ENCODE assay signal across 8 cellular contexts in the genomic region with DNA sequence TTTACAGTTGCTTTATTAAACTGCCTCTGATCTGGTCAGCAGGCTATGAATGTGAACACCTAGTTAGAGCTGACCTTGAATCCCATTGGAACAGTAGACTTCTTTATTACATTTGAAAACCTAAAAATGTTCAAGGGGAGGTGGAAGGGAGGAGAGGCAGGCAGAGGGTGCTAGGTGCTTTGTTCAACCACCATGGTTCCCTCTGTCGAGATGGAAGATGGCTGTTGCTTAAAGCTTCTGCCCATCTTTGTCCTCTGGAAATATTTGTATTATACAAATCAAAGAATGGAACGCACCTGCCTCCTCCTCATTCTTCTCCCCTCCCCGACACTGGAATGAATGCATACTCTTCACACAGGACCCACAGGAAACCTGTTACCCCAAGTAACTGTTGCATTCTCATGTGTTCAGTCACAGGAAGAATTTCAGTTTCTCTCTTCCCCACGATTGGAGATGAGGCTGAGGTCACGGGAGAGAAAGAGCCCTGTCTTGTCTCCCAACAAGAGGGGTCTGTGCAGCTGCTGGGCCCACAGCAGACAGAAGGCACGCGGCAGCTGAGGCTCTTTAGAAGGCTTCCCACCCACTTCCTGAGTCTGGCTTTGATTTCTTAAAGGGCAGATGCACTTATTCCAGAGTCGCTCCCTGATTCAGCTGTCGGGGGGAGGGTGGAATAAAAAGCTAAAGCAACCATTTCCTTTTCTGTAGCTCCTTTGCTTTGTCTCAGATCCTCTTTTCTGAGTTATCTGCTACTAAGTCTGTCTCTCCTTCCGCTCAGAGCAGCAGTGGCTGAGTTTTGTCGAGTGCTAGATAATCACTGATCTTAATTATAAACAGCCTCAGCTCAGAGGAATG.
A peak's percentile ranks its signal among the peaks of the same experiment; 100 is the strongest.
DNase-seq lines count a peak whose midpoint lies in the region; ATAC-seq, FAIRE-seq and TF ChIP-seq lines count a peak whose summit lies in the region.

No MANE protein-coding gene starts in this region.

- H3K27me3 Mint-ChIP-seq in HFFc6 (ENCODE audit: insufficient read depth), result no peaks in the 10 kb centered on the region
- no peaks in the 10 kb centered on the region for H3K27me3 Mint-ChIP-seq in activated T-helper 1 cell treated with anti-CD3 and anti-CD28 coated beads, Interleukin-12 subunit alpha, Interleukin-12 subunit beta, Interleukin-2, Interleukin-4 antibody, amounts not matched to agents 30 ng/mL and 10 ng/mL and 1 ng/mL, durations not matched to agents 14 hours and 24 hours and 36 hours (ENCODE audit: insufficient read depth)

- peak overlapping the region; percentile 59 for H3K4me3 Mint-ChIP-seq in HFFc6
- H3K4me3 Mint-ChIP-seq in activated T-helper 1 cell treated with anti-CD3 and anti-CD28 coated beads, Interleukin-12 subunit alpha, Interleukin-12 subunit beta, Interleukin-2, Interleukin-4 antibody, amounts not matched to agents 30 ng/mL and 10 ng/mL and 1 ng/mL, durations not matched to agents 14 hours and 24 hours and 36 hours, result peak overlapping the region; percentile 64

- H3K9me3 Mint-ChIP-seq in HFFc6, result no peaks in the 10 kb centered on the region
- peaks cover 44% of the 10 kb centered on the region for H3K9me3 Mint-ChIP-seq in activated T-helper 1 cell treated with anti-CD3 and anti-CD28 coated beads, Interleukin-12 subunit alpha, Interleukin-12 subunit beta, Interleukin-2, Interleukin-4 antibody, amounts not matched to agents 30 ng/mL and 10 ng/mL and 1 ng/mL, durations not matched to agents 14 hours and 24 hours and 36 hours

- peak overlapping the region; percentile 48 for H3K4me3 ChIP-seq in left ventricle myocardium inferior

- H3K4me1 ChIP-seq in left ventricle myocardium inferior, result peaks cover 18% of the 10 kb centered on the region

- DNase-seq in HFFc6, result peak; percentile 3
- peak; percentile 77 for DNase-seq in NCI-H2227 treated with DMSO at 0.1 percent for 48 hours (lab: John Stamatoyannopoulos, UW)
- DNase-seq in activated T-helper 1 cell treated with anti-CD3 and anti-CD28 coated beads, Interleukin-12 subunit alpha, Interleukin-12 subunit beta, Interleukin-2, Interleukin-4 antibody, amounts not matched to agents 30 ng/mL and 10 ng/mL and 1 ng/mL, durations not matched to agents 14 hours and 24 hours and 36 hours (ENCODE audit: low spot score), result no peak
- peak; percentile 31 for DNase-seq in left ventricle myocardium inferior
- peak; percentile 12 for DNase-seq in stimulated activated CD4-positive, alpha-beta T cell treated with anti-CD3 and anti-CD28 coated beads, Interleukin-12 subunit alpha, Interleukin-12 subunit beta, amount 100 ng/mL, for 4 hours
- DNase-seq in DMS79 treated with DMSO at 0.1 percent for 48 hours (lab: John Stamatoyannopoulos, UW), result no peak
- DNase-seq in D721Med (ENCODE audit: insufficient read length, low spot score), result no peak

- H3K27ac ChIP-seq in left ventricle myocardium inferior (replicated peaks), result peak overlapping the region; percentile 60

- H3K36me3 Mint-ChIP-seq in HFFc6 (ENCODE audit: low read depth), result no peaks in the 10 kb centered on the region
- peaks cover 23% of the 10 kb centered on the region for H3K36me3 Mint-ChIP-seq in activated T-helper 1 cell treated with anti-CD3 and anti-CD28 coated beads, Interleukin-12 subunit alpha, Interleukin-12 subunit beta, Interleukin-2, Interleukin-4 antibody, amounts not matched to agents 30 ng/mL and 10 ng/mL and 1 ng/mL, durations not matched to agents 14 hours and 24 hours and 36 hours (ENCODE audit: low read depth)

- H3K27ac Mint-ChIP-seq in HFFc6, result peak overlapping the region; percentile 71; the same call in 1 of the 2 replicates
- H3K27ac Mint-ChIP-seq in activated T-helper 1 cell treated with anti-CD3 and anti-CD28 coated beads, Interleukin-12 subunit alpha, Interleukin-12 subunit beta, Interleukin-2, Interleukin-4 antibody, amounts not matched to agents 30 ng/mL and 10 ng/mL and 1 ng/mL, durations not matched to agents 14 hours and 24 hours and 36 hours, result peak overlapping the region; percentile 77

- no peak for FAIRE-seq in D721Med (lab: Jason Lieb, UNC)

- no peaks in the 10 kb centered on the region for H3K36me3 ChIP-seq in left ventricle myocardium inferior

- peak; percentile 80 for TF ChIP-seq POLR2A in GM18505 (IDR thresholded peaks at IDR 0.05; ENCODE audit: borderline replicate concordance, extremely low read depth, insufficient read depth, insufficient read length)

- H3K9me3 ChIP-seq in left ventricle myocardium inferior (replicated peaks), result no peaks in the 10 kb centered on the region

- H3K27me3 ChIP-seq in left ventricle myocardium inferior (ENCODE audit: low read depth), result no peaks in the 10 kb centered on the region

- TF ChIP-seq CTCF in HFFc6 (IDR thresholded peaks at IDR 0.05) (no peak), left ventricle myocardium inferior (IDR thresholded peaks at IDR 0.05; ENCODE audit: borderline replicate concordance) (no peak), D721Med (IDR thresholded peaks at IDR 0.05; ENCODE audit: insufficient read depth, missing control alignments) (no peak)

- intact Hi-C loops in activated T-helper 1 cell treated with anti-CD3 and anti-CD28 coated beads, Interleukin-12 subunit alpha, Interleukin-12 subunit beta, Interleukin-2, Interleukin-4 antibody, amounts not matched to agents 30 ng/mL and 10 ng/mL and 1 ng/mL, durations not matched to agents 14 hours and 24 hours and 36 hours (cut with micrococcal nuclease), result loop anchor here (1.0 to 5.0 kb wide), 3 partner anchors 41 to 153 kb away; no protein-coding TSS in a partner anchor
- intact Hi-C loops in left ventricle myocardium inferior (cut with micrococcal nuclease), result no loop called here

- peaks cover 36% of the 10 kb centered on the region for H3K4me1 Mint-ChIP-seq in HFFc6 (ENCODE audit: low read depth)
- peaks cover 59% of the 10 kb centered on the region for H3K4me1 Mint-ChIP-seq in activated T-helper 1 cell treated with anti-CD3 and anti-CD28 coated beads, Interleukin-12 subunit alpha, Interleukin-12 subunit beta, Interleukin-2, Interleukin-4 antibody, amounts not matched to agents 30 ng/mL and 10 ng/mL and 1 ng/mL, durations not matched to agents 14 hours and 24 hours and 36 hours (ENCODE audit: low read depth)

- peak; percentile 71 for ATAC-seq in GM18505 (IDR thresholded peaks at IDR 0.05; ENCODE audit: unreplicated experiment)

Comparison
In these comparisons a context has a peak if more than half of its experiments do, and no peak if none do; other contexts are left out.
1. DNase-seq: peak in HFFc6 (single experiment), NCI-H2227 treated with DMSO at 0.1 percent for 48 hours (single experiment), left ventricle myocardium inferior (single experiment) and stimulated activated CD4-positive, alpha-beta T cell treated with anti-CD3 and anti-CD28 coated beads, Interleukin-12 subunit alpha, Interleukin-12 subunit beta, amount 100 ng/mL, for 4 hours (single experiment); none in activated T-helper 1 cell treated with anti-CD3 and anti-CD28 coated beads, Interleukin-12 subunit alpha, Interleukin-12 subunit beta, Interleukin-2, Interleukin-4 antibody, amounts not matched to agents 30 ng/mL and 10 ng/mL and 1 ng/mL, durations not matched to agents 14 hours and 24 hours and 36 hours (single experiment), DMS79 treated with DMSO at 0.1 percent for 48 hours (single experiment) and D721Med (single experiment).